Comparison of ENCODE assay signal across 11 cellular contexts in genomic region chr12:12033589-12034223, GRCh38. TPM values are rescaled to one million over a fixed set of nuclear protein-coding genes. Genes with fewer than 3 reads are reported as not detected.
A peak's percentile ranks its signal among the peaks of the same experiment; 100 is the strongest.
DNase-seq lines count a peak whose midpoint lies in the region; ATAC-seq, FAIRE-seq and TF ChIP-seq lines count a peak whose summit lies in the region.
"Had no signal": no experiment of that assay in that cellular context is flagged by ENCODE, and none has a peak within 500 bp of the region (broad histone marks: within the 10 kb centered on the region; RNA-seq: fewer than 3 reads in every experiment).

No MANE protein-coding gene starts in this region.

- H3K4me3 ChIP-seq in CD4-positive, alpha-beta memory T cell (ENCODE audit: low read length in 2 of 2), result no peak overlapping the region
- H3K4me3 ChIP-seq in GM23248 (no peak overlapping the region), K562 (no peak overlapping the region), osteoblast (ENCODE audit: insufficient read depth, low read length) (no peak overlapping the region)
- H3K4me3 ChIP-seq: mucosa of descending colon had no signal

- H3K4me3 Mint-ChIP-seq in CD4-positive, alpha-beta memory T cell, result peak overlapping the region; percentile 77 to 93 (median 86)

- H3K36me3 Mint-ChIP-seq in CD4-positive, alpha-beta memory T cell, result no peaks in the 10 kb centered on the region

- H2AFZ ChIP-seq in GM23248 (peak overlapping the region; percentile 89), K562 (ENCODE audit: low read depth, low read length) (no peak overlapping the region), osteoblast (ENCODE audit: low read length) (no peak overlapping the region)

- CTCF ChIA-PET in CD4-positive, alpha-beta memory T cell (lab: Charles Lee; ENCODE audit: partially characterized antibody), result interaction anchor here (0.7 to 9.6 kb wide), 77 partner anchors 8 to 546 kb away, joined by 3 to 388 read pairs (median 5); partner anchors contain the start of gene ETV6
- CTCF ChIA-PET in K562 (lab: Yijun Ruan, JAX; ENCODE audit: low intra/inter-chr PET ratio), result interaction anchor here (0.5 to 3.3 kb wide), 5 partner anchors 300 to 1262 kb away, joined by 3 to 36 read pairs (median 5); no protein-coding TSS in a partner anchor

- 17 to 22% methylated on average over 8 of the region's 8 CpGs for WGBS in GM23248 (ENCODE audit: low coverage in 1 of 2, low lambda C conversion rate in 2 of 2, missing lambda C conversion rate in 2 of 2), 2 experiments
- 5% methylated on average over 7 of the region's 8 CpGs for WGBS in K562 (ENCODE audit: insufficient coverage, low coverage, missing lambda C conversion rate)

- H3K4me2 ChIP-seq in GM23248 (ENCODE audit: unreplicated experiment) (no peak overlapping the region), K562 (ENCODE audit: insufficient read depth, low read length) (no peak overlapping the region), osteoblast (ENCODE audit: insufficient read depth, low read length) (peak overlapping the region; percentile 92)

- peaks cover 0 to 3% of the 10 kb centered on the region in 2 donors for H3K27me3 Mint-ChIP-seq in CD4-positive, alpha-beta memory T cell

- H3K9me3 ChIP-seq in CD4-positive, alpha-beta memory T cell (ENCODE audit: control insufficient read depth in 1 of 2, low read length in 2 of 2), result no peaks in the 10 kb centered on the region
- no peaks in the 10 kb centered on the region for H3K9me3 ChIP-seq in GM23248 (ENCODE audit: low read depth)
- no peaks in the 10 kb centered on the region for H3K9me3 ChIP-seq in K562 (replicated peaks; ENCODE audit: control insufficient read depth, insufficient read depth, low read depth, low read length)
- no peaks in the 10 kb centered on the region for H3K9me3 ChIP-seq in osteoblast (ENCODE audit: low read depth, low read length)
- H3K9me3 ChIP-seq: mucosa of descending colon, spleen had no signal

- ATAC-seq in K562 (no peak), esophagus mucosa (no peak)

- no peaks in the 10 kb centered on the region for H3K36me3 ChIP-seq in CD4-positive, alpha-beta memory T cell (ENCODE audit: insufficient read depth, low read length)
- H3K36me3 ChIP-seq in GM23248 (ENCODE audit: low read depth) (no peaks in the 10 kb centered on the region), K562 (ENCODE audit: control insufficient read depth, insufficient read depth, low read length) (no peaks in the 10 kb centered on the region), osteoblast (ENCODE audit: insufficient read depth, low read length) (no peaks in the 10 kb centered on the region)
- H3K36me3 ChIP-seq: spleen had no signal

- no peak for TF ChIP-seq RAD21 in K562 (CRISPR knock-in tag; conservative IDR thresholded peaks at IDR 0.05 in 1 of 2, IDR thresholded peaks at IDR 0.05 in 1 of 2)

- TF ChIP-seq EP300 in K562 (IDR thresholded peaks at IDR 0.05; ENCODE audit: low read length), result no peak

- H3K9ac ChIP-seq in GM23248 (no peak overlapping the region), K562 (ENCODE audit: insufficient read depth in 1 of 2, low read depth in 2 of 2, low read length in 2 of 2) (no peak overlapping the region)

- FAIRE-seq in K562 (lab: Jason Lieb, UNC) (no peak), D721Med (lab: Jason Lieb, UNC) (no peak)

- in situ Hi-C loops in GM23248 (cut with MboI) (loop anchor here (10.0 kb wide), 1 partner anchor 449 kb away; no protein-coding TSS in a partner anchor), K562 (cut with MboI) (no loop called here)

- no peaks in the 10 kb centered on the region for H3K9me1 ChIP-seq in K562 (ENCODE audit: control insufficient read depth, insufficient read depth, low read length)

- DNase-seq in CD4-positive, alpha-beta memory T cell, result no peak
- DNase-seq in GM23248, result no peak
- DNase-seq in K562 (ENCODE audit: extremely low read depth in 1 of 4, low spot score in 3 of 4), result no peak
- DNase-seq in osteoblast (ENCODE audit: insufficient read length, low spot score, missing footprints), result no peak
- DNase-seq in nucleus accumbens (lab: John Stamatoyannopoulos, UW), result no peak
- DNase-seq in D721Med (ENCODE audit: insufficient read length, low spot score), result no peak

- H3K27ac ChIP-seq in CD4-positive, alpha-beta memory T cell (ENCODE audit: low read depth, low read length), result no peak overlapping the region
- H3K27ac ChIP-seq in GM23248 (no peak overlapping the region), K562 (ENCODE audit: extremely low read depth, low read depth, low read length) (no peak overlapping the region), osteoblast (ENCODE audit: low read depth, low read length) (no peak overlapping the region)

- H3K4me1 Mint-ChIP-seq in CD4-positive, alpha-beta memory T cell, result peaks cover 16 to 24% (median 21%) of the 10 kb centered on the region in 4 donors

- no peaks in the 10 kb centered on the region for H3K27me3 ChIP-seq in CD4-positive, alpha-beta memory T cell (ENCODE audit: insufficient read depth, low read length)
- H3K27me3 ChIP-seq in GM23248 (replicated peaks; ENCODE audit: insufficient read depth) (no peaks in the 10 kb centered on the region), K562 (ENCODE audit: control insufficient read depth in 2 of 2, insufficient read depth in 2 of 2, low read length in 2 of 2) (no peaks in the 10 kb centered on the region; a peak in 1 of 5 replicates), osteoblast (ENCODE audit: insufficient read depth, low read length) (no peaks in the 10 kb centered on the region)
- H3K27me3 ChIP-seq: spleen had no signal

- no peak for TF ChIP-seq POLR2A in K562 (conservative IDR thresholded peaks at IDR 0.05)

- H4K20me1 ChIP-seq in GM23248 (ENCODE audit: insufficient read depth), result no peaks in the 10 kb centered on the region
- H4K20me1 ChIP-seq in K562 (replicated peaks; ENCODE audit: control insufficient read depth, insufficient read depth, low read length), result no peaks in the 10 kb centered on the region
- H4K20me1 ChIP-seq in osteoblast (ENCODE audit: insufficient read depth, low read length), result no peaks in the 10 kb centered on the region

- H3K9me2 ChIP-seq in GM23248 (ENCODE audit: insufficient read depth), result no peaks in the 10 kb centered on the region

- H3K9me3 Mint-ChIP-seq in CD4-positive, alpha-beta memory T cell, result peaks cover 0 to 1% (median 0%) of the 10 kb centered on the region in 8 donors

- no peaks in the 10 kb centered on the region for H3F3A ChIP-seq in GM23248 (ENCODE audit: insufficient read depth)

- intact Hi-C loops in CD4-positive, alpha-beta memory T cell (cut with micrococcal nuclease), result loop anchor here (1.0 to 5.0 kb wide), 9 partner anchors 25 to 479 kb away; partner anchors contain the start of gene ETV6
- intact Hi-C loops in K562 (cut with micrococcal nuclease), result loop anchor here (1.0 to 10.0 kb wide), 2 partner anchors 452 to 479 kb away; no protein-coding TSS in a partner anchor

- H3K27ac Mint-ChIP-seq in CD4-positive, alpha-beta memory T cell, result peak overlapping the region; percentile 77 to 96 (median 92)

- no peaks in the 10 kb centered on the region for H3K79me2 ChIP-seq in GM23248 (ENCODE audit: insufficient read depth)
- no peaks in the 10 kb centered on the region for H3K79me2 ChIP-seq in K562 (ENCODE audit: control insufficient read depth, insufficient read depth, low read length)
- no peaks in the 10 kb centered on the region for H3K79me2 ChIP-seq in osteoblast (ENCODE audit: insufficient read depth, low read length)

- peaks cover 20% of the 10 kb centered on the region for H3K4me1 ChIP-seq in CD4-positive, alpha-beta memory T cell (ENCODE audit: insufficient read depth, low read length)
- H3K4me1 ChIP-seq in GM23248 (ENCODE audit: insufficient read depth) (no peaks in the 10 kb centered on the region), K562 (replicated peaks in 1 of 2; ENCODE audit: control insufficient read depth in 2 of 2, insufficient read depth in 2 of 2, low read length in 2 of 2) (no peaks in the 10 kb centered on the region), osteoblast (ENCODE audit: insufficient read depth, low read length) (no peaks in the 10 kb centered on the region)

- TF ChIP-seq CTCF in K562 (IDR thresholded peaks at IDR 0.05 in 2 of 3, conservative IDR thresholded peaks at IDR 0.05 in 1 of 3; ENCODE audit: insufficient read depth in 2 of 3, low read depth in 1 of 3, low read length in 3 of 3), result no peak
- no peak for TF ChIP-seq CTCF in osteoblast (IDR thresholded peaks at IDR 0.05; ENCODE audit: extremely low read depth, low read depth, low read length)
- TF ChIP-seq CTCF in D721Med (IDR thresholded peaks at IDR 0.05; ENCODE audit: insufficient read depth, missing control alignments), result no peak

- POLR2A ChIA-PET in CD4-positive, alpha-beta memory T cell (lab: Charles Lee; ENCODE audit: partially characterized antibody), result interaction anchor here (1.0 to 3.8 kb wide), 14 partner anchors 24 to 488 kb away, joined by 3 to 72 read pairs (median 7); partner anchors contain the start of gene ETV6
- POLR2A ChIA-PET in K562 (lab: Yijun Ruan, JAX), result no interaction called here

- BruUV-seq in K562 (replicated peaks; lab: Mats Ljungman, UMichigan), result no TSS peak

TF ChIP-seq in K562, 482 proteins besides CTCF, POLR2A, EP300 and RAD21 (continues in another document):
- TF ChIP-seq ZNF668 (CRISPR knock-in tag; IDR thresholded peaks at IDR 0.05), result no peak

RNA-seq across cellular contexts. Expression of gene BCL2L14, which starts 37.0 kb away (rescaled TPM):
- total RNA-seq in CD4-positive, alpha-beta memory T cell, result 1 to 10 TPM; 1.9 TPM
- polyA plus RNA-seq in CD4-positive, alpha-beta memory T cell, result 1 to 10 TPM in 1 of 2 donors, under 1 TPM in 1; 0.41 to 1.1 TPM
- total RNA-seq in GM23248 (2014; rRNA removed; shearing (Covaris generic)), result not detected in 2 replicates
- polyA plus RNA-seq in GM23248 (2016; fragmentation: Nextera tagmentation; extraction: Ambion mirVana) (not detected in 2 replicates), K562 (2011; rRNA removed) (not detected in 2 replicates), K562 (2014; fragmentation: Illumina TruSeq; extraction: Trizol) (not detected in 2 replicates), K562 (2014; fragmentation: Nextera tagmentation; extraction: Ambion mirVana) (not detected), K562 (2014; rRNA removed) (not detected in 2 replicates)
- total RNA-seq in K562 (2011; cell fraction: chromatin; rRNA removed; ENCODE audit: low replicate concordance), result not detected in 2 replicates
- not detected in 2 replicates for total RNA-seq in K562 (2011; cell fraction: nucleolus; rRNA removed)
- total RNA-seq in K562 (2011; cell fraction: nucleoplasm; rRNA removed), result not detected in 2 replicates
- total RNA-seq in K562 (2014; rRNA removed) (not detected in 2 replicates), K562 (2014; rRNA removed; fragmentation: Illumina TruSeq; extraction: Trizol) (not detected in 2 replicates), K562 (2015; rRNA removed; fragmentation: Illumina TruSeq; extraction: Trizol) (not detected in 2 replicates), K562 (2021) (not detected in 2 replicates), osteoblast (not detected in 2 replicates), esophagus mucosa (0.24 TPM)
- not detected in 2 replicates for polyA plus RNA-seq in K562 (2011; cell fraction: cytosol; rRNA removed)
- polyA plus RNA-seq in K562 (2011; cell fraction: nucleus; rRNA removed), result not detected in 2 replicates
- not detected in 2 replicates for polyA plus RNA-seq in K562 (2012)
- polyA minus RNA-seq in K562 (2011; rRNA and poly(A)+ RNA removed), result not detected in 2 replicates
- not detected in 2 replicates for polyA minus RNA-seq in K562 (2011; cell fraction: cytosol; rRNA and poly(A)+ RNA removed)
- not detected in 2 replicates for polyA minus RNA-seq in K562 (2011; cell fraction: nucleus; rRNA and poly(A)+ RNA removed)
- total RNA-seq: aorta, epithelial cell of proximal tubule had no signal
